30 cellular contexts compared by ENCODE assay signal in the genomic region with DNA sequence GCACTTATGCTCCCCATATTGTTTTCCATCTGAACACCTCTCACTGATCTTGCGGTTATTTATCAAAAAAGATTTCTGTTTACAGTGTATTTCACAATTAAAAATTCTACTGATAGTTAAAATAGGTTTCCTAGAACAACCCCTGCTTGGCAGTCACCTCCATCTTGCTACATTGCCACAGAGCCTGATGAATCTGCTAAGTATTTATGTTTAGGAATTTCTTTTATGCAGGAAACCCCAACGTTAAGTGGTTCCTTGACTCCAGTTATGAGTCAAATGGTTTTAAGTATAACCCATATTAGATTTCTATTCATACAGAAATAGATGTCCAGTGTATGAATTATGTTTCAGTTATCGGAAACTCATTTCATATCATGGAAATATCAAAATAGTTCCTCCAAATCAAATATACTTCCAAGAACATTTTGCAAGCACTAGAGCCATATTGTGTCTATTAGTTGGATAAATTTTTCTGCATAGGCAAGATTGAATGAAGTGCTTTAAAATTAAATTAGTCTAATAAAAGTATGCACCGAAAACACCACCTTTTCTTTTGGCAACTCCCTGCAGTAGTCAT. TPM values are rescaled to one million over a fixed set of nuclear protein-coding genes. Genes with fewer than 3 reads are reported as not detected.
DNase-seq lines count a peak whose midpoint lies in the region; FAIRE-seq and TF ChIP-seq lines count a peak whose summit lies in the region.
"Had no signal": no experiment of that assay in that cellular context is flagged by ENCODE, and none has a peak within 500 bp of the region (broad histone marks: within the 10 kb centered on the region; RNA-seq: fewer than 3 reads in every experiment).

No MANE protein-coding gene starts in this region.

- TF ChIP-seq POLR2A in breast epithelium (IDR thresholded peaks at IDR 0.05), result no peak

- H4K5ac ChIP-seq in H9 (ENCODE audit: insufficient read length, low read depth, low read length), result no peak overlapping the region

- no peak overlapping the region for H3K4me3 ChIP-seq in fibroblast of lung (replicated peaks in 1 of 4; ENCODE audit: control extremely low read depth in 1 of 4, insufficient read depth in 1 of 4, low read depth in 3 of 4, low read length in 4 of 4)
- H3K4me3 ChIP-seq in HAP-1, result no peak overlapping the region
- no peak overlapping the region for H3K4me3 ChIP-seq in breast epithelium
- H3K4me3 ChIP-seq: BLaER1, body of pancreas, colonic mucosa, lung, SJSA1 had no signal

- H2AFZ ChIP-seq in H9 (ENCODE audit: low read length), result no peak overlapping the region
- no peak overlapping the region for H2AFZ ChIP-seq in fibroblast of lung (ENCODE audit: low read length)
- H2AFZ ChIP-seq: parathyroid adenoma had no signal

- H4K20me1 ChIP-seq in H9 (ENCODE audit: control insufficient read depth, insufficient read depth, insufficient read length) (no peaks in the 10 kb centered on the region), fibroblast of lung (ENCODE audit: control insufficient read depth, extremely low read depth, insufficient read depth, low read length) (no peaks in the 10 kb centered on the region)

- no peak overlapping the region for H2BK120ac ChIP-seq in H9 (ENCODE audit: low read depth, low read length, poor library complexity, severe bottlenecking)

- no peak overlapping the region for H3K4me3 Mint-ChIP-seq in H9
- H3K4me3 Mint-ChIP-seq: activated CD4-positive, alpha-beta T cell treated with anti-CD3 and anti-CD28 coated beads for 36 hours; activated naive CD8-positive, alpha-beta T cell; neural crest cell; stimulated activated memory B cell treated with anti-CD40 and anti-IgM and Interleukin-4, amounts not matched to agents 10 μg/mL and 1 μg/mL and 100 μg/mL, for 72 hours; T-helper 1 cell treated with Interleukin-12 subunit alpha and Interleukin-12 subunit beta and Interleukin-4 antibody, amounts not matched to agents 30 μg/mL and 1 μg/mL, for 36 hours had no signal

- no peak overlapping the region for H3K56ac ChIP-seq in H9 (ENCODE audit: insufficient read length, low read depth, low read length)

- peak overlapping the region in 2 of 3 experiments; percentile 37 to 67; a peak in 3 of 7 replicates for H3K27ac Mint-ChIP-seq in H9
- H3K27ac Mint-ChIP-seq: activated CD4-positive, alpha-beta T cell treated with anti-CD3 and anti-CD28 coated beads for 36 hours; activated naive CD8-positive, alpha-beta T cell; stimulated activated memory B cell treated with anti-CD40 and anti-IgM and Interleukin-4, amounts not matched to agents 10 μg/mL and 1 μg/mL and 100 μg/mL, for 72 hours; T-helper 1 cell treated with Interleukin-12 subunit alpha and Interleukin-12 subunit beta and Interleukin-4 antibody, amounts not matched to agents 30 μg/mL and 1 μg/mL, for 36 hours had no signal

- H3K9me3 Mint-ChIP-seq in H9, result peaks cover 1 to 2% of the 10 kb centered on the region in 2 experiments; a peak in 4 of 5 replicates
- H3K9me3 Mint-ChIP-seq: neural crest cell; stimulated activated memory B cell treated with anti-CD40 and anti-IgM and Interleukin-4, amounts not matched to agents 10 μg/mL and 1 μg/mL and 100 μg/mL, for 72 hours; T-helper 1 cell treated with Interleukin-12 subunit alpha and Interleukin-12 subunit beta and Interleukin-4 antibody, amounts not matched to agents 30 μg/mL and 1 μg/mL, for 36 hours had no signal

- peaks cover 51 to 65% of the 10 kb centered on the region in 2 experiments for H3K4me1 Mint-ChIP-seq in H9

- H2BK12ac ChIP-seq in H9 (ENCODE audit: insufficient read length, low read depth, low read length), result no peak overlapping the region

- no peak overlapping the region for H2AK5ac ChIP-seq in H9 (ENCODE audit: insufficient read length, low read length)

- no peak overlapping the region for H3K4ac ChIP-seq in H9 (ENCODE audit: low read depth, low read length)

- H3K14ac ChIP-seq in H9 (ENCODE audit: insufficient read depth, low read length), result no peak overlapping the region

- no peak for FAIRE-seq in HTR-8/SVneo (lab: Jason Lieb, UNC)
- FAIRE-seq: keratinocyte, RCC 7860 had no signal

- H2BK20ac ChIP-seq in H9 (ENCODE audit: low read depth, low read length, poor library complexity, severe bottlenecking), result no peak overlapping the region

- H3K18ac ChIP-seq in H9 (ENCODE audit: insufficient read length, low read depth, low read length), result no peak overlapping the region

- H3K27me3 Mint-ChIP-seq in H9 (ENCODE audit: low read depth), result no peaks in the 10 kb centered on the region
- H3K27me3 Mint-ChIP-seq: activated CD4-positive, alpha-beta T cell treated with anti-CD3 and anti-CD28 coated beads for 36 hours; activated naive CD8-positive, alpha-beta T cell; stimulated activated memory B cell treated with anti-CD40 and anti-IgM and Interleukin-4, amounts not matched to agents 10 μg/mL and 1 μg/mL and 100 μg/mL, for 72 hours had no signal

- no peak overlapping the region for H3T11ph ChIP-seq in H9 (ENCODE audit: low read length)

- H2BK15ac ChIP-seq in H9 (ENCODE audit: low read depth, low read length), result no peak overlapping the region

- H3K27me3 ChIP-seq in H9 (ENCODE audit: insufficient read depth, low read length) (no peaks in the 10 kb centered on the region), fibroblast of lung (ENCODE audit: control insufficient read depth, insufficient read depth, low read length) (no peaks in the 10 kb centered on the region), HAP-1 (ENCODE audit: low read depth) (no peaks in the 10 kb centered on the region), breast epithelium (no peaks in the 10 kb centered on the region)
- H3K27me3 ChIP-seq: BLaER1, body of pancreas, colonic mucosa, SJSA1 had no signal

- peaks cover 6% of the 10 kb centered on the region for H3K79me1 ChIP-seq in H9 (ENCODE audit: insufficient read depth, low read depth, low read length, poor library complexity, severe bottlenecking)

- no CpG with 5 or more reads among the region's 4 CpGs for WGBS in H9 (ENCODE audit: extremely low coverage, insufficient read length, low lambda C conversion rate)

- no peak overlapping the region for H4K91ac ChIP-seq in H9 (ENCODE audit: insufficient read length, low read depth, low read length)

- in situ Hi-C loops in HAP-1 (cut with MboI; ENCODE audit: low sequenced_read_pairs), result no loop called here

- H3K4me2 ChIP-seq in H9 (ENCODE audit: insufficient read depth, insufficient read length, low read length), result no peak overlapping the region
- H3K4me2 ChIP-seq in fibroblast of lung (ENCODE audit: extremely low read depth, insufficient read depth, low read length), result no peak overlapping the region
- H3K4me2 ChIP-seq: BLaER1 had no signal

- H3K23me2 ChIP-seq in H9 (ENCODE audit: insufficient read length, low read depth, low read length, poor library complexity, severe bottlenecking), result no peaks in the 10 kb centered on the region

- no peak overlapping the region for H4K8ac ChIP-seq in H9 (replicated peaks; ENCODE audit: insufficient read length, low read depth, low read length)

- H3K27ac ChIP-seq in 22Rv1 (peak overlapping the region; percentile 97), H9 (ENCODE audit: insufficient read length, low read depth, low read length) (no peak overlapping the region), fibroblast of lung (ENCODE audit: insufficient read depth, low read length) (no peak overlapping the region), breast epithelium (no peak overlapping the region)
- H3K27ac ChIP-seq: BLaER1, body of pancreas, parathyroid adenoma, SJSA1 had no signal

- intact Hi-C loops in breast epithelium (cut with DNase I; ENCODE audit: low total_unique reads), result no loop called here

- H3K36me3 Mint-ChIP-seq in H9 (ENCODE audit: insufficient read depth in 1 of 3, low read depth in 3 of 3), result peaks cover 3 to 7% (median 7%) of the 10 kb centered on the region in 3 experiments; a peak in 5 of 7 replicates

- DNase-seq in H9, result no peak
- DNase-seq in amniotic epithelial cell (ENCODE audit: low read depth), result peak; percentile 79
- DNase-seq in fibroblast of lung (ENCODE audit: low read depth in 2 of 2), result peak; percentile 55 to 84
- no peak for DNase-seq in activated effector memory CD4-positive, alpha-beta T cell treated with Interleukin-2 at 50 U/mL for 16 hours
- DNase-seq in HAP-1 (ENCODE audit: low spot score in 2 of 2), result no peak
- DNase-seq in breast epithelium (ENCODE audit: low spot score in 2 of 2), result no peak
- DNase-seq in HTR-8/SVneo (ENCODE audit: insufficient read length, low spot score), result no peak
- DNase-seq: 8988T; activated CD4-positive, alpha-beta T cell treated with anti-CD3 and anti-CD28 coated beads for 36 hours; body of pancreas; colonic mucosa; COR-L47; DMS79 treated with DMSO at 0.1 percent for 48 hours; effector memory CD4-positive, alpha-beta T cell; MV-4-11; NCI-H2171; NCI-H524; right cardiac atrium; stimulated activated CD4-positive, alpha-beta T cell treated with anti-CD3 and anti-CD28 coated beads, Interleukin-4, amount 100 ng/mL, for 1 hour had no signal

- H3K36me3 ChIP-seq in fibroblast of lung (ENCODE audit: control insufficient read depth, insufficient read depth, low read length), result no peaks in the 10 kb centered on the region
- H3K36me3 ChIP-seq in HAP-1 (replicated peaks), result no peaks in the 10 kb centered on the region
- H3K36me3 ChIP-seq in breast epithelium, result no peaks in the 10 kb centered on the region
- H3K36me3 ChIP-seq: colonic mucosa, SJSA1 had no signal

- no peak overlapping the region for H2BK5ac ChIP-seq in H9 (ENCODE audit: insufficient read length, low read length)

- peaks cover 15% of the 10 kb centered on the region; the same call in 1 of the 2 replicates for H3K4me1 ChIP-seq in H9 (ENCODE audit: insufficient read depth, low read length)
- peaks cover 2% of the 10 kb centered on the region for H3K4me1 ChIP-seq in fibroblast of lung (ENCODE audit: control insufficient read depth, extremely low read depth, insufficient read depth, low read length)
- peaks cover 16% of the 10 kb centered on the region for H3K4me1 ChIP-seq in HAP-1
- H3K4me1 ChIP-seq in breast epithelium, result no peaks in the 10 kb centered on the region

- no peak overlapping the region for H3K23ac ChIP-seq in H9 (ENCODE audit: insufficient read length, low read depth, low read length)

- H3K9me3 ChIP-seq in H9 (ENCODE audit: control insufficient read depth, low read depth, low read length) (no peaks in the 10 kb centered on the region), fibroblast of lung (ENCODE audit: control insufficient read depth, insufficient read depth, low read depth, low read length) (no peaks in the 10 kb centered on the region), HAP-1 (no peaks in the 10 kb centered on the region), breast epithelium (no peaks in the 10 kb centered on the region)
- H3K9me3 ChIP-seq: body of pancreas, colonic mucosa, SJSA1 had no signal

- H3K9ac ChIP-seq in H9 (ENCODE audit: extremely low read depth, insufficient read length, low read length), result no peak overlapping the region
- H3K9ac ChIP-seq in fibroblast of lung (ENCODE audit: insufficient read depth, low read length), result no peak overlapping the region
- H3K9ac ChIP-seq: BLaER1, parathyroid adenoma had no signal

- TF ChIP-seq CTCF in 22Rv1 (IDR thresholded peaks at IDR 0.05) (no peak), H9 (conservative IDR thresholded peaks at IDR 0.05) (no peak), fibroblast of lung (conservative IDR thresholded peaks at IDR 0.05 in 1 of 2, IDR thresholded peaks at IDR 0.05 in 1 of 2; ENCODE audit: low read depth in 1 of 2, low read length in 2 of 2) (no peak), breast epithelium (IDR thresholded peaks at IDR 0.05) (no peak)

- H3K79me2 ChIP-seq in H9 (ENCODE audit: insufficient read depth, low read length), result peaks cover 30% of the 10 kb centered on the region
- no peaks in the 10 kb centered on the region for H3K79me2 ChIP-seq in fibroblast of lung (ENCODE audit: control insufficient read depth, insufficient read depth, low read length)
- H3K79me2 ChIP-seq: parathyroid adenoma had no signal

RNA-seq across cellular contexts. Expression of gene GALNT7, which starts 20.6 kb away (rescaled TPM):
- total RNA-seq in H9 (2021) (55.3 and 57.3 TPM in 2 replicates), fibroblast of lung (25.4 and 45.4 TPM in 2 replicates), breast epithelium (10 to 100 TPM; 10.7 to 67.2 (median 52.2) TPM)
- polyA plus RNA-seq in fibroblast of lung, result 26.7 and 40.4 TPM in 2 replicates
- 18.5 and 25.0 TPM in 2 replicates for polyA plus RNA-seq in fibroblast of lung (2012)
- polyA minus RNA-seq in fibroblast of lung (ENCODE audit: low replicate concordance), result 8.4 and 17.8 TPM in 2 replicates

Comparison
In these comparisons a context has a peak if more than half of its experiments do, and no peak if none do; other contexts are left out.
1. DNase-seq: peak in amniotic epithelial cell (single experiment) and fibroblast of lung (2 of 2); none in H9 (single experiment), activated effector memory CD4-positive, alpha-beta T cell treated with Interleukin-2 at 50 U/mL for 16 hours (single experiment), HAP-1 (0 of 2), breast epithelium (0 of 2) and HTR-8/SVneo (single experiment).